In genomic region chr1:54813479-54814147, GRCh38 we compare ENCODE assay signal across 15 cellular contexts. TPM values are rescaled to one million over a fixed set of nuclear protein-coding genes. Genes with fewer than 3 reads are reported as not detected.
DNase-seq lines count a peak whose midpoint lies in the region; ATAC-seq and TF ChIP-seq lines count a peak whose summit lies in the region.
"Had no signal": no experiment of that assay in that cellular context is flagged by ENCODE, and none has a peak within 500 bp of the region (broad histone marks: within the 10 kb centered on the region; RNA-seq: fewer than 3 reads in every experiment).

No MANE protein-coding gene starts in this region.

- TF ChIP-seq POLR2A in transverse colon (IDR thresholded peaks at IDR 0.05) (no peak), body of pancreas (IDR thresholded peaks at IDR 0.05) (no peak)

- H3K36me3 Mint-ChIP-seq in activated CD8-positive, alpha-beta memory T cell treated with anti-CD3 and anti-CD28 coated beads, Interleukin-2, amount 10 ng/mL, durations not matched to agents 7 days and 5 days: no peaks in the 10 kb centered on the region
- H3K36me3 Mint-ChIP-seq: activated naive CD4-positive, alpha-beta T cell treated with anti-CD3 and anti-CD28 coated beads, Interleukin-2, amount 10 ng/mL, durations not matched to agents 7 days and 5 days; CD8-positive, alpha-beta T cell had no signal

- peaks cover 27% of the 10 kb centered on the region for H3K4me1 ChIP-seq in NT2/D1 (ENCODE audit: insufficient read depth, insufficient read length)
- peaks cover 2 to 39% (median 18%) of the 10 kb centered on the region in 4 donors for H3K4me1 ChIP-seq in transverse colon
- no peaks in the 10 kb centered on the region for H3K4me1 ChIP-seq in body of pancreas

- TF ChIP-seq EP300 in transverse colon (IDR thresholded peaks at IDR 0.05; ENCODE audit: low read depth): no peak

- H3K4me3 Mint-ChIP-seq in activated CD8-positive, alpha-beta memory T cell treated with anti-CD3 and anti-CD28 coated beads, Interleukin-2, amount 10 ng/mL, durations not matched to agents 7 days and 5 days: peak overlapping the region; percentile 31
- H3K4me3 Mint-ChIP-seq: activated naive CD4-positive, alpha-beta T cell treated with anti-CD3 and anti-CD28 coated beads, Interleukin-2, amount 10 ng/mL, durations not matched to agents 7 days and 5 days; CD8-positive, alpha-beta T cell had no signal

- peaks cover 67% of the 10 kb centered on the region for H3K4me1 Mint-ChIP-seq in activated CD8-positive, alpha-beta memory T cell treated with anti-CD3 and anti-CD28 coated beads, Interleukin-2, amount 10 ng/mL, durations not matched to agents 7 days and 5 days

- H3K36me3 ChIP-seq in NT2/D1 (ENCODE audit: insufficient read depth, insufficient read length, low read length): no peaks in the 10 kb centered on the region
- no peaks in the 10 kb centered on the region for H3K36me3 ChIP-seq in transverse colon
- H3K36me3 ChIP-seq in body of pancreas (replicated peaks in 1 of 2; ENCODE audit: insufficient read depth in 1 of 2, low read depth in 2 of 2): no peaks in the 10 kb centered on the region
- H3K36me3 ChIP-seq: brain microvascular endothelial cell had no signal

- peak overlapping the region; percentile 84 for H3K27ac Mint-ChIP-seq in activated CD8-positive, alpha-beta memory T cell treated with anti-CD3 and anti-CD28 coated beads, Interleukin-2, amount 10 ng/mL, durations not matched to agents 7 days and 5 days
- H3K27ac Mint-ChIP-seq: activated naive CD4-positive, alpha-beta T cell treated with anti-CD3 and anti-CD28 coated beads, Interleukin-2, amount 10 ng/mL, durations not matched to agents 7 days and 5 days; CD8-positive, alpha-beta T cell had no signal

- no peaks in the 10 kb centered on the region for H3K9me3 Mint-ChIP-seq in activated CD8-positive, alpha-beta memory T cell treated with anti-CD3 and anti-CD28 coated beads, Interleukin-2, amount 10 ng/mL, durations not matched to agents 7 days and 5 days (ENCODE audit: low read depth)
- H3K9me3 Mint-ChIP-seq: activated naive CD4-positive, alpha-beta T cell treated with anti-CD3 and anti-CD28 coated beads, Interleukin-2, amount 10 ng/mL, durations not matched to agents 7 days and 5 days; CD8-positive, alpha-beta T cell had no signal

- H3K27me3 ChIP-seq in NT2/D1 (ENCODE audit: insufficient read depth, insufficient read length) (peaks cover 27% of the 10 kb centered on the region), transverse colon (no peaks in the 10 kb centered on the region), body of pancreas (no peaks in the 10 kb centered on the region)
- H3K27me3 ChIP-seq: brain microvascular endothelial cell had no signal

- ATAC-seq in activated CD8-positive, alpha-beta memory T cell treated with anti-CD3 and anti-CD28 coated beads, Interleukin-2, amount 10 ng/mL, durations not matched to agents 7 days and 5 days: peak; percentile 43
- ATAC-seq in left colon: peak; percentile 14
- ATAC-seq in HG02759 (IDR thresholded peaks at IDR 0.05; ENCODE audit: unreplicated experiment): no peak
- ATAC-seq in body of pancreas: no peak

- WGBS in transverse colon (ENCODE audit: low coverage in 1 of 2), 2 donors: 70 to 79% methylated on average over 8 to 14 of the region's 14 CpGs
- 82 to 94% methylated on average over 11 to 13 of the region's 14 CpGs for WGBS in body of pancreas, 2 donors

- H3K4me3 ChIP-seq in NT2/D1 (ENCODE audit: insufficient read length, low read depth): no peak overlapping the region
- no peak overlapping the region for H3K4me3 ChIP-seq in transverse colon
- no peak overlapping the region for H3K4me3 ChIP-seq in body of pancreas

- TF ChIP-seq CTCF in transverse colon (IDR thresholded peaks at IDR 0.05): no peak
- TF ChIP-seq CTCF in body of pancreas (IDR thresholded peaks at IDR 0.05): no peak

- DNase-seq in activated CD8-positive, alpha-beta memory T cell treated with anti-CD3 and anti-CD28 coated beads, Interleukin-2, amount 10 ng/mL, durations not matched to agents 7 days and 5 days: peak; percentile 62
- DNase-seq in activated CD8-positive, alpha-beta memory T cell treated with anti-CD3 and anti-CD28 coated beads, Interleukin-2, amount 50 U/mL, for 4 hours: no peak
- peak; percentile 85 for DNase-seq in NT2/D1 (ENCODE audit: low read depth, low spot score)
- DNase-seq in left colon: peak in 1 of 2 donors; percentile 54
- no peak for DNase-seq in transverse colon
- DNase-seq in HPDE6-E6E7 (ENCODE audit: extremely low spot score): no peak
- no peak for DNase-seq in body of pancreas
- DNase-seq: brain microvascular endothelial cell; CD8-positive, alpha-beta T cell; EL; MM.1S; NCI-H187 treated with DMSO at 0.1 percent for 48 hours; NCI-H510A treated with DMSO at 0.1 percent for 48 hours had no signal

- in situ Hi-C loops in transverse colon (cut with MboI; ENCODE audit: low pct_ligation_motif_present in 1 of 4, low pct_unique_long_range_greater_than_20kb in 1 of 4, low sequenced_read_pairs in 3 of 4): loop anchor here in 2 of 4 donors (10.0 to 25.0 kb wide), 2 partner anchors 149 to 751 kb away; partner anchors contain the start of genes TCEANC2 (in 1 of the 2) and TMEM59 (in 1 of the 2)

- intact Hi-C loops in left colon (cut with DNase I, micrococcal nuclease) (loop anchor here in 1 of 2 donors (10.0 kb wide), 1 partner anchor 309 kb away; no protein-coding TSS in a partner anchor), transverse colon (cut with DNase I; ENCODE audit: low total_unique reads) (loop anchor here (5.0 to 10.0 kb wide), 2 partner anchors 141 to 319 kb away; no protein-coding TSS in a partner anchor), body of pancreas (cut with DNase I) (loop anchor here (10.0 kb wide), 3 partner anchors 139 to 739 kb away; no protein-coding TSS in a partner anchor)

- peak overlapping the region; percentile 46 for H3K9ac ChIP-seq in NT2/D1 (ENCODE audit: insufficient read length, low read depth)

- CTCF ChIA-PET in activated CD8-positive, alpha-beta memory T cell treated with anti-CD3 and anti-CD28 coated beads, Interleukin-2, amount 10 ng/mL, durations not matched to agents 7 days and 5 days (lab: Charles Lee): interaction anchor here (1.0 to 3.6 kb wide), 6 partner anchors 9 to 142 kb away, joined by 3 to 30 read pairs (median 4); partner anchors contain the start of genes DHCR24 and TTC22

- no peaks in the 10 kb centered on the region for H3K27me3 Mint-ChIP-seq in activated CD8-positive, alpha-beta memory T cell treated with anti-CD3 and anti-CD28 coated beads, Interleukin-2, amount 10 ng/mL, durations not matched to agents 7 days and 5 days
- H3K27me3 Mint-ChIP-seq: activated naive CD4-positive, alpha-beta T cell treated with anti-CD3 and anti-CD28 coated beads, Interleukin-2, amount 10 ng/mL, durations not matched to agents 7 days and 5 days had no signal

- H3K27ac ChIP-seq in transverse colon: peak overlapping the region in 3 of 4 donors; percentile 71 to 76 (median 71)
- no peak overlapping the region for H3K27ac ChIP-seq in body of pancreas
- H3K27ac ChIP-seq: brain microvascular endothelial cell had no signal

- H3K9me3 ChIP-seq in NT2/D1 (ENCODE audit: insufficient read depth, low read length) (no peaks in the 10 kb centered on the region), transverse colon (no peaks in the 10 kb centered on the region), body of pancreas (no peaks in the 10 kb centered on the region)

RNA-seq across cellular contexts. Expression of gene TTC22, which starts 12.5 kb away (rescaled TPM):
- total RNA-seq in activated CD8-positive, alpha-beta memory T cell treated with anti-CD3 and anti-CD28 coated beads, Interleukin-2, amount 10 ng/mL, durations not matched to agents 7 days and 5 days: 10 to 100 TPM in 1 of 2 experiments, 1 to 10 TPM in 1; 9.1 to 17.9 TPM
- total RNA-seq in left colon (10 to 100 TPM; 88.7 to 94.5 TPM), transverse colon (100 to 1,000 TPM in 2 of 4 donors, 10 to 100 TPM in 2; 39.8 to 174 (median 98.4) TPM), body of pancreas (10 to 100 TPM; 12.2 to 15.6 TPM)

RNA-seq across cellular contexts. Expression of gene PARS2, which starts 49.3 kb away (rescaled TPM):
- 1 to 10 TPM; 5.0 to 6.4 TPM for total RNA-seq in activated CD8-positive, alpha-beta memory T cell treated with anti-CD3 and anti-CD28 coated beads, Interleukin-2, amount 10 ng/mL, durations not matched to agents 7 days and 5 days
- 10 to 100 TPM in 1 of 2 donors, 1 to 10 TPM in 1; 9.3 to 11.3 TPM for total RNA-seq in left colon
- 10 to 100 TPM in 1 of 4 donors, 1 to 10 TPM in 2, not detected in 1; 8.9 to 13.5 (median 9.1) TPM for total RNA-seq in transverse colon
- 1 to 10 TPM in 1 of 2 donors, under 1 TPM in 1; 0.66 to 2.3 TPM for total RNA-seq in body of pancreas
- total RNA-seq: CD8-positive, alpha-beta T cell had no signal

Comparison
In these comparisons a context has a peak if more than half of its experiments do, and no peak if none do; other contexts are left out.
1. DNase-seq: peak in activated CD8-positive, alpha-beta memory T cell treated with anti-CD3 and anti-CD28 coated beads, Interleukin-2, amount 10 ng/mL, durations not matched to agents 7 days and 5 days (single experiment) and NT2/D1 (single experiment); none in activated CD8-positive, alpha-beta memory T cell treated with anti-CD3 and anti-CD28 coated beads, Interleukin-2, amount 50 U/mL, for 4 hours (single experiment), transverse colon (single experiment), HPDE6-E6E7 (single experiment) and body of pancreas (0 of 4).
2. ATAC-seq: peak in activated CD8-positive, alpha-beta memory T cell treated with anti-CD3 and anti-CD28 coated beads, Interleukin-2, amount 10 ng/mL, durations not matched to agents 7 days and 5 days (single experiment) and left colon (single experiment); none in HG02759 (single experiment) and body of pancreas (single experiment).
3. H3K27ac ChIP-seq: peak in transverse colon (3 of 4); none in body of pancreas (0 of 4).